In the genomic region with DNA sequence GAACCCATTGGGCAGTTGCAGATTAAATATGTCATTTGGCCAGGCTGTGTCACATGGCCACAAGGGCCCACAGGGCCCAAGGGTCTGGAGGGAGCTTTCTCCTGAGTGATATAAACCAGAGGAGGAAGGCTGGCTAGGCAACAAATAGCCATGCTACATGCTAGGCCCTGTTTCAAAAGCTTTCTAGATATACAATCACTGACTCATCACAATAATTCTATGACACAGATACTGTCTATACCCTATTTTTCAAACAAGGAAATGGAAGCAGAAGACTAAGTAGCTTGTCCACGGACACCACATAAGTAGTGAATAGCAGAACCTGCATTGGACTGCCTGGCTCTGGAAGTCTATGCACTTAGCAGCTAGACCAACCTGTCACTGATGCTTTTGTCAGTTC, we compare ENCODE assay signal across 29 cellular contexts.
"Had no signal": no experiment of that assay in that cellular context is flagged by ENCODE, and none has a peak within 500 bp of the region (broad histone marks: within the 10 kb centered on the region; RNA-seq: fewer than 3 reads in every experiment).

No MANE protein-coding gene starts in this region.

- H3K9me3 ChIP-seq: SJCRH30 had no signal

- H3K4me1 ChIP-seq: SJCRH30 had no signal

- H3K4me2 ChIP-seq: KMS-11 had no signal

- DNase-seq: activated B cell treated with CpG ODN at 0.5 μM for 24 hours; activated CD4-positive, alpha-beta memory T cell treated with anti-CD3 and anti-CD28 coated beads, Interleukin-2, amount 10 ng/mL, durations not matched to agents 7 days and 5 days; activated CD4-positive, alpha-beta T cell treated with anti-CD3 and anti-CD28 coated beads for 4 hours; activated CD4-positive, alpha-beta T cell treated with anti-CD3 and anti-CD28 coated beads, Interleukin-2, amount 50 U/mL, for 1 hour; activated CD4-positive, CD25-positive, alpha-beta regulatory T cell treated with anti-CD3 and anti-CD28 coated beads, Interleukin-2, amount 50 U/mL, for 72 hours; activated CD8-positive, alpha-beta memory T cell treated with anti-CD3 and anti-CD28 coated beads for 24 hours; activated CD8-positive, alpha-beta memory T cell treated with anti-CD3 and anti-CD28 coated beads, Interleukin-2, amount 10 ng/mL, durations not matched to agents 7 days and 5 days; activated CD8-positive, alpha-beta memory T cell treated with anti-CD3 and anti-CD28 coated beads, Interleukin-2, amount 50 U/mL, for 48 hours; activated effector memory CD4-positive, alpha-beta T cell treated with Interleukin-2 at 50 U/mL for 16 hours; activated naive CD4-positive, alpha-beta T cell treated with anti-CD3 and anti-CD28 coated beads, Interleukin-2, amount 10 ng/mL, durations not matched to agents 7 days and 5 days; activated naive CD8-positive, alpha-beta T cell treated with anti-CD3 and anti-CD28 coated beads, Interleukin-2, amount 50 U/mL, for 24 hours; activated T-cell treated with anti-CD3 and anti-CD28 coated beads, Interleukin-2, amount 50 U/mL, for 48 hours; anterior cingulate cortex; caudate nucleus; MM.1S; MV-4-11; NCI-H1092; NCI-H1436 treated with DMSO at 0.1 percent for 48 hours; NCI-H1694 treated with DMSO at 0.1 percent for 48 hours; NCI-H2029; NCI-H345; NCI-H524 treated with DMSO at 0.1 percent for 48 hours; SHP77; SJCRH30; T1000 had no signal

- H3K36me3 ChIP-seq: SJCRH30 had no signal

- ATAC-seq: activated CD8-positive, alpha-beta memory T cell treated with anti-CD3 and anti-CD28 coated beads, Interleukin-2, amount 10 ng/mL, durations not matched to agents 7 days and 5 days; activated naive CD8-positive, alpha-beta T cell treated with anti-CD3 and anti-CD28 coated beads, Interleukin-2, amount 50 U/mL, for 24 hours had no signal

- FAIRE-seq: bronchial epithelial cell had no signal

- H3K4me3 ChIP-seq: SJCRH30, SK-N-MC had no signal

- H3K27me3 ChIP-seq: SJCRH30 had no signal

- H3K27ac ChIP-seq: KMS-11, SJCRH30, SK-N-MC, VCaP had no signal

- H3K9ac ChIP-seq: KMS-11 had no signal
